Comparison of ENCODE assay signal across 17 cellular contexts in genomic region chr13:43227721-43228120, GRCh38.
DNase-seq lines count a peak whose midpoint lies in the region; ATAC-seq and TF ChIP-seq lines count a peak whose summit lies in the region.
"Had no signal": no experiment of that assay in that cellular context is flagged by ENCODE, and none has a peak within 500 bp of the region (broad histone marks: within the 10 kb centered on the region; RNA-seq: fewer than 3 reads in every experiment).

No MANE protein-coding gene starts in this region.

- intact Hi-C loops in sigmoid colon (cut with DNase I) = no loop called here

- H3K9me3 Mint-ChIP-seq in HFFc6 = no peaks in the 10 kb centered on the region
- H3K9me3 Mint-ChIP-seq: natural killer cell treated with Interleukin-12 subunit alpha and Interleukin-12 subunit beta and Interleukin-15 and Interleukin-18, amount 100 ng/mL, for 72 hours had no signal

- H3K27ac Mint-ChIP-seq in HFFc6 = no peak overlapping the region
- H3K27ac Mint-ChIP-seq: activated CD4-positive, alpha-beta T cell treated with anti-CD3 and anti-CD28 coated beads for 36 hours; natural killer cell treated with Interleukin-12 subunit alpha and Interleukin-12 subunit beta and Interleukin-15 and Interleukin-18, amount 100 ng/mL, for 72 hours had no signal

- H2AFZ ChIP-seq in SK-N-SH (ENCODE audit: low read depth) = no peak overlapping the region

- POLR2A ChIA-PET in SK-N-SH (lab: Yijun Ruan, JAX) = no interaction called here

- TF ChIP-seq POLR2A in sigmoid colon (IDR thresholded peaks at IDR 0.05) = no peak

- 9% methylated on average over 2 of the region's 2 CpGs for WGBS in SK-N-SH (ENCODE audit: low lambda C conversion rate)
- WGBS in sigmoid colon, 2 donors = 39 to 71% methylated on average over 2 of the region's 2 CpGs

- H3K4me3 ChIP-seq in SK-N-SH (ENCODE audit: low read depth in 2 of 2, low read length in 1 of 2) = no peak overlapping the region
- H3K4me3 ChIP-seq in sigmoid colon = no peak overlapping the region
- H3K4me3 ChIP-seq: adrenal gland, heart right ventricle, SK-N-MC had no signal

- no peaks in the 10 kb centered on the region for H3F3A ChIP-seq in SK-N-SH (replicated peaks; ENCODE audit: insufficient read depth)

- H3K4me3 Mint-ChIP-seq in HFFc6 = no peak overlapping the region
- H3K4me3 Mint-ChIP-seq: activated CD4-positive, alpha-beta T cell treated with anti-CD3 and anti-CD28 coated beads for 36 hours; natural killer cell treated with Interleukin-12 subunit alpha and Interleukin-12 subunit beta and Interleukin-15 and Interleukin-18, amount 100 ng/mL, for 72 hours had no signal

- DNase-seq in Daoy (ENCODE audit: low read depth) = peak; percentile 34
- peak; percentile 33 for DNase-seq in HFFc6
- no peak for DNase-seq in SK-N-SH
- peak; percentile 71 for DNase-seq in islet precursor cell
- DNase-seq in sigmoid colon = no peak
- DNase-seq in kidney glomerular epithelial cell (lab: John Stamatoyannopoulos, UW) = no peak
- DNase-seq: activated CD4-positive, alpha-beta T cell treated with anti-CD3 and anti-CD28 coated beads for 36 hours; adrenal gland; central memory CD4-positive, alpha-beta T cell; effector memory CD4-positive, alpha-beta T cell; heart right ventricle; NCI-H187; NCI-H526; stimulated activated CD4-positive, alpha-beta T cell treated with anti-CD3 and anti-CD28 coated beads, Interleukin-4, amount 100 ng/mL, for 24 hours had no signal

- no peak overlapping the region for H3K4me2 ChIP-seq in SK-N-SH

- no peaks in the 10 kb centered on the region for H4K20me1 ChIP-seq in SK-N-SH (ENCODE audit: insufficient read depth)

- TF ChIP-seq CTCF in HFFc6 (IDR thresholded peaks at IDR 0.05) = no peak
- TF ChIP-seq CTCF in SK-N-SH (IDR thresholded peaks at IDR 0.05) = no peak
- TF ChIP-seq CTCF in sigmoid colon (IDR thresholded peaks at IDR 0.05) = no peak

- no peaks in the 10 kb centered on the region for H3K36me3 Mint-ChIP-seq in HFFc6 (ENCODE audit: low read depth)
- H3K36me3 Mint-ChIP-seq: natural killer cell treated with Interleukin-12 subunit alpha and Interleukin-12 subunit beta and Interleukin-15 and Interleukin-18, amount 100 ng/mL, for 72 hours had no signal

- TF ChIP-seq RAD21 in SK-N-SH (IDR thresholded peaks at IDR 0.05; ENCODE audit: low read length) = no peak

- no peaks in the 10 kb centered on the region for H3K9me2 ChIP-seq in SK-N-SH

- H3K9me3 ChIP-seq in SK-N-SH (no peaks in the 10 kb centered on the region), sigmoid colon (no peaks in the 10 kb centered on the region)
- H3K9me3 ChIP-seq: adrenal gland, heart right ventricle had no signal

- peaks cover 49% of the 10 kb centered on the region for H3K4me1 Mint-ChIP-seq in HFFc6 (ENCODE audit: low read depth)
- H3K4me1 Mint-ChIP-seq: activated CD4-positive, alpha-beta T cell treated with anti-CD3 and anti-CD28 coated beads for 36 hours had no signal

- TF ChIP-seq EP300 in SK-N-SH (IDR thresholded peaks at IDR 0.05; ENCODE audit: borderline replicate concordance in 1 of 2, low read depth in 1 of 2, low read length in 1 of 2) (no peak), sigmoid colon (IDR thresholded peaks at IDR 0.05) (no peak)

- H3K79me2 ChIP-seq in SK-N-SH (ENCODE audit: insufficient read depth) = no peaks in the 10 kb centered on the region

- CTCF ChIA-PET in SK-N-SH (lab: Yijun Ruan, JAX) = interaction anchor here (1.8 kb wide), 1 partner anchor 14 kb away, joined by 4 read pairs; no protein-coding TSS in a partner anchor

- no peaks in the 10 kb centered on the region for H3K36me3 ChIP-seq in SK-N-SH (replicated peaks in 1 of 2; ENCODE audit: control insufficient read depth in 1 of 2, insufficient read depth in 2 of 2, low read length in 1 of 2)
- peaks cover 0 to 10% (median 0%) of the 10 kb centered on the region in 4 donors for H3K36me3 ChIP-seq in sigmoid colon
- H3K36me3 ChIP-seq: adrenal gland, heart right ventricle had no signal

- no peak overlapping the region for H3K9ac ChIP-seq in SK-N-SH

- H3K4me1 ChIP-seq in SK-N-SH (ENCODE audit: control insufficient read depth in 1 of 2, insufficient read depth in 2 of 2, low read depth in 1 of 2, low read length in 1 of 2) (no peaks in the 10 kb centered on the region), sigmoid colon (no peaks in the 10 kb centered on the region)
- H3K4me1 ChIP-seq: adrenal gland had no signal

- no peak for ATAC-seq in GM18907 (IDR thresholded peaks at IDR 0.05; ENCODE audit: unreplicated experiment)
- ATAC-seq: activated CD4-positive, alpha-beta T cell treated with anti-CD3 and anti-CD28 coated beads for 36 hours; heart right ventricle had no signal

- H3K27me3 Mint-ChIP-seq in HFFc6 (ENCODE audit: insufficient read depth) = peaks cover 3% of the 10 kb centered on the region; the same call in 1 of the 2 replicates

- H3K27me3 ChIP-seq in SK-N-SH (ENCODE audit: insufficient read depth) (no peaks in the 10 kb centered on the region), sigmoid colon (no peaks in the 10 kb centered on the region)
- H3K27me3 ChIP-seq: adrenal gland, heart right ventricle had no signal

- H3K27ac ChIP-seq in SK-N-SH (ENCODE audit: low read depth in 2 of 2, low read length in 1 of 2) (no peak overlapping the region), sigmoid colon (no peak overlapping the region)
- H3K27ac ChIP-seq: adrenal gland, heart right ventricle, SK-N-MC had no signal

TF ChIP-seq in SK-N-SH, 30 proteins besides CTCF, POLR2A, EP300 and RAD21:
- TF ChIP-seq FOSL2 (IDR thresholded peaks at IDR 0.05; ENCODE audit: borderline replicate concordance, low read depth) = peak; percentile 45; the same call in 1 of the 2 replicates
- no peak for TF ChIP-seq RXRA (IDR thresholded peaks at IDR 0.05; ENCODE audit: borderline replicate concordance, low read depth)
- TF ChIP-seq JUND (IDR thresholded peaks at IDR 0.05) = 0 out of 2 replicates have a peak, but pooled peaks have one; percentile 10
- TF ChIP-seq, protein P1, sequence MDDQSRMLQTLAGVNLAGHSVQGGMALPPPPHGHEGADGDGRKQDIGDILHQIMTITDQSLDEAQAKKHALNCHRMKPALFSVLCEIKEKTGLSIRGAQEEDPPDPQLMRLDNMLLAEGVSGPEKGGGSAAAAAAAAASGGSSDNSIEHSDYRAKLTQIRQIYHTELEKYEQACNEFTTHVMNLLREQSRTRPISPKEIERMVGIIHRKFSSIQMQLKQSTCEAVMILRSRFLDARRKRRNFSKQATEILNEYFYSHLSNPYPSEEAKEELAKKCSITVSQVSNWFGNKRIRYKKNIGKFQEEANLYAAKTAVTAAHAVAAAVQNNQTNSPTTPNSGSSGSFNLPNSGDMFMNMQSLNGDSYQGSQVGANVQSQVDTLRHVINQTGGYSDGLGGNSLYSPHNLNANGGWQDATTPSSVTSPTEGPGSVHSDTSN (IDR thresholded peaks at IDR 0.05) = peak; percentile 14; the same call in 1 of the 2 replicates

Comparison
In these comparisons a context has a peak if more than half of its experiments do, and no peak if none do; other contexts are left out.
1. DNase-seq: peak in Daoy (single experiment), HFFc6 (single experiment) and islet precursor cell (single experiment); none in SK-N-SH (single experiment), sigmoid colon (single experiment) and kidney glomerular epithelial cell (single experiment).